Comparison of ENCODE assay signal across 27 cellular contexts in the genomic region with DNA sequence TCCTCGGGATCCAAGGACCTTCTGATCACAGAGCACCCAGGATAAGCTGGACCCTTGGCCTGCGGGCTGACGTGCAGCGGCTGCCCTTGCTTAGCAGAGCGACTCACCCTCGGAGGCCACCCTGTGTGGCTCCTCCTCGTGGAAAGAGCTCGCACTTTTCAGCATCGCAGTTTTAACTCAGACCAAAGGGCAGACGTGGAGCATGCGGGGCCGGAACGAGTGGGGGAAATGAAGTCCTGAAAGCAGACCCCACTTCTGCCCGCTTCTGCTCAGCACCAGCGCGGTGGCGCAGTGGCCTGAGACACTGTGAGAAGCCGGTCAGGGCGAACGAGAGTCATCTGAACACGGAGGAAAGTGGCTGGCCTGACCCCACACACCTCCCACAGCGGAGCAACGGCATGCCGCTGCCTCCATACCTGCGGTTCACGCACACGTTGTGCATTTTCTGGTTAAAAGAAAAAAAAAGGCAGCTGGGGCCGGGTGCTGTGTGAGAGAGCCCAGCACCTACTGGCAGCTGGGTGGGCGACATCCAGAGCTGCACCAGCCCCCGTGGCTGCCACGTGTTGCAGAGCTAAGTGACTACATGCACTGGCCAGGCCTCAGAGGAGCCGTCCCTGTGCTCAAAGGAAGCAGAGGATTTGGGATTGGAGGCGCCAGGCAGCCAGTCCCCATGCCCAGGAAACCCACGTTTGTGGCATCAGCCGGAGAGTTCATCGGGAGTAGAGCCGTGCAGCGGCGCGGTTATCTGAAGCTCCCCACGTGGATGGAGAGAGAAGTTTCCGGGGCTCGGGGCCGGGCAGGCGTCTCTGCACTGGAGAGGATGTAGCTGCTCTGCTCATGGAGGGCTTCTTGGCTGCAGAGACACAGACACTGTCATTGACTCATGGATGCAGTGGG.
DNase-seq lines count a peak whose midpoint lies in the region; ATAC-seq and TF ChIP-seq lines count a peak whose summit lies in the region.
"Had no signal": no experiment of that assay in that cellular context is flagged by ENCODE, and none has a peak within 500 bp of the region (broad histone marks: within the 10 kb centered on the region; RNA-seq: fewer than 3 reads in every experiment).

No MANE protein-coding gene starts in this region.

- no peak overlapping the region for H4K8ac ChIP-seq in H9 (replicated peaks; ENCODE audit: insufficient read length, low read depth, low read length)

- H3K4ac ChIP-seq in H9 (ENCODE audit: low read depth, low read length) = no peak overlapping the region

- H2BK5ac ChIP-seq in H9 (ENCODE audit: insufficient read length, low read length) = no peak overlapping the region

- H2BK120ac ChIP-seq in H9 (ENCODE audit: low read depth, low read length, poor library complexity, severe bottlenecking) = no peak overlapping the region

- no peak overlapping the region for H3K9ac ChIP-seq in H9 (ENCODE audit: extremely low read depth, insufficient read length, low read length)
- H3K9ac ChIP-seq: GM23248 had no signal

- H2BK20ac ChIP-seq in H9 (ENCODE audit: low read depth, low read length, poor library complexity, severe bottlenecking) = no peak overlapping the region

- DNase-seq in left cardiac atrium (peak; percentile 15), Right ventricle myocardium inferior (ENCODE audit: missing footprints) (no peak), H9 (no peak), lung (ENCODE audit: low spot score) (peak; percentile 26), COR-L47 (lab: John Stamatoyannopoulos, UW) (no peak), NCI-H1048 (lab: John Stamatoyannopoulos, UW) (no peak)
- no peak for DNase-seq in stimulated activated effector memory CD8-positive, alpha-beta T cell treated with anti-CD3 and anti-CD28 coated beads, Interleukin-12 subunit alpha, Interleukin-12 subunit beta, amount 100 ng/mL, for 72 hours (ENCODE audit: low spot score in 2 of 2)
- no peak for DNase-seq in activated T-helper 1 cell treated with anti-CD3 and anti-CD28 coated beads, Interleukin-12 subunit alpha, Interleukin-12 subunit beta, Interleukin-2, Interleukin-4 antibody, amounts not matched to agents 30 ng/mL and 10 ng/mL and 1 ng/mL, durations not matched to agents 14 hours and 24 hours and 36 hours (ENCODE audit: low spot score)
- DNase-seq: activated CD4-positive, alpha-beta T cell treated with anti-CD3 and anti-CD28 coated beads for 1 hour; activated naive CD4-positive, alpha-beta T cell treated with anti-CD3 and anti-CD28 coated beads, Interleukin-2, amount 50 U/mL, for 16 hours; C1 segment of cervical spinal cord; cortex of kidney; effector memory CD8-positive, alpha-beta T cell; erythroblast; GM23248; Karpas-422; mesenchymal stem cell; NCI-H1436; NCI-H2081 treated with DMSO at 0.1 percent for 48 hours; NCI-H345; NCI-H748 treated with DMSO at 0.1 percent for 48 hours; nucleus accumbens; T-helper 1 cell had no signal

- no peak overlapping the region for H3T11ph ChIP-seq in H9 (ENCODE audit: low read length)

- H3K4me3 ChIP-seq in lung = no peak overlapping the region
- H3K4me3 ChIP-seq: cardiac muscle cell, GM23248, suprapubic skin, upper lobe of right lung had no signal

- H3K14ac ChIP-seq in H9 (ENCODE audit: insufficient read depth, low read length) = no peak overlapping the region

- H2BK15ac ChIP-seq in H9 (ENCODE audit: low read depth, low read length) = no peak overlapping the region

- H3K36me3 Mint-ChIP-seq in H9 (ENCODE audit: insufficient read depth in 1 of 3, low read depth in 3 of 3) = peaks cover 4 to 13% (median 6%) of the 10 kb centered on the region in 3 experiments; a peak in 6 of 7 replicates
- peaks cover 17% of the 10 kb centered on the region for H3K36me3 Mint-ChIP-seq in stimulated activated effector memory CD8-positive, alpha-beta T cell treated with anti-CD3 and anti-CD28 coated beads, Interleukin-12 subunit alpha, Interleukin-12 subunit beta, amount 100 ng/mL, for 72 hours
- peaks cover 2% of the 10 kb centered on the region for H3K36me3 Mint-ChIP-seq in activated T-helper 1 cell treated with anti-CD3 and anti-CD28 coated beads, Interleukin-12 subunit alpha, Interleukin-12 subunit beta, Interleukin-2, Interleukin-4 antibody, amounts not matched to agents 30 ng/mL and 10 ng/mL and 1 ng/mL, durations not matched to agents 14 hours and 24 hours and 36 hours (ENCODE audit: low read depth)

- no peak overlapping the region for H3K27ac ChIP-seq in H9 (ENCODE audit: insufficient read length, low read depth, low read length)
- no peak overlapping the region for H3K27ac ChIP-seq in lung (ENCODE audit: low read depth in 1 of 2, low read length in 1 of 2)
- H3K27ac ChIP-seq: cardiac muscle cell, GM23248, HL-60, suprapubic skin, upper lobe of right lung had no signal

- no peaks in the 10 kb centered on the region for H3K4me1 ChIP-seq in H9 (ENCODE audit: insufficient read depth, low read length)
- peaks cover 0 to 3% of the 10 kb centered on the region in 2 donors for H3K4me1 ChIP-seq in lung (ENCODE audit: control insufficient read depth in 2 of 2, insufficient read depth in 2 of 2, low read length in 2 of 2)

- no peak overlapping the region for H3K4me2 ChIP-seq in H9 (ENCODE audit: insufficient read depth, insufficient read length, low read length)

- H4K20me1 ChIP-seq in H9 (ENCODE audit: control insufficient read depth, insufficient read depth, insufficient read length) = peaks cover 4% of the 10 kb centered on the region

- H3K23me2 ChIP-seq in H9 (ENCODE audit: insufficient read length, low read depth, low read length, poor library complexity, severe bottlenecking) = no peaks in the 10 kb centered on the region

- H3K79me2 ChIP-seq in H9 (ENCODE audit: insufficient read depth, low read length) = no peaks in the 10 kb centered on the region

- H2AFZ ChIP-seq in H9 (ENCODE audit: low read length) = no peak overlapping the region
- H2AFZ ChIP-seq: GM23248 had no signal

- H3K56ac ChIP-seq in H9 (ENCODE audit: insufficient read length, low read depth, low read length) = no peak overlapping the region

- no peak overlapping the region for H2BK12ac ChIP-seq in H9 (ENCODE audit: insufficient read length, low read depth, low read length)

- no peak for ATAC-seq in left cardiac atrium
- no peak for ATAC-seq in Right ventricle myocardium inferior
- ATAC-seq in lung (ENCODE audit: insufficient read depth, low FRiP score) = no peak
- ATAC-seq in stimulated activated effector memory CD8-positive, alpha-beta T cell treated with anti-CD3 and anti-CD28 coated beads, Interleukin-12 subunit alpha, Interleukin-12 subunit beta, amount 100 ng/mL, for 72 hours = no peak
- ATAC-seq: effector memory CD8-positive, alpha-beta T cell; upper lobe of right lung had no signal

- WGBS in H9 (ENCODE audit: extremely low coverage, insufficient read length, low lambda C conversion rate) = no CpG with 5 or more reads among the region's 45 CpGs
- 94 to 95% methylated on average over 45 of the region's 45 CpGs for WGBS in lung, 2 donors

- no peaks in the 10 kb centered on the region for H3K27me3 Mint-ChIP-seq in H9 (ENCODE audit: low read depth)
- H3K27me3 Mint-ChIP-seq in activated T-helper 1 cell treated with anti-CD3 and anti-CD28 coated beads, Interleukin-12 subunit alpha, Interleukin-12 subunit beta, Interleukin-2, Interleukin-4 antibody, amounts not matched to agents 30 ng/mL and 10 ng/mL and 1 ng/mL, durations not matched to agents 14 hours and 24 hours and 36 hours (ENCODE audit: insufficient read depth) = no peaks in the 10 kb centered on the region
- H3K27me3 Mint-ChIP-seq: effector memory CD8-positive, alpha-beta T cell had no signal

- H2AK5ac ChIP-seq in H9 (ENCODE audit: insufficient read length, low read length) = no peak overlapping the region

- H4K5ac ChIP-seq in H9 (ENCODE audit: insufficient read length, low read depth, low read length) = no peak overlapping the region

- peaks cover 0 to 2% of the 10 kb centered on the region in 2 experiments; a peak in 2 of 5 replicates for H3K9me3 Mint-ChIP-seq in H9
- H3K9me3 Mint-ChIP-seq in stimulated activated effector memory CD8-positive, alpha-beta T cell treated with anti-CD3 and anti-CD28 coated beads, Interleukin-12 subunit alpha, Interleukin-12 subunit beta, amount 100 ng/mL, for 72 hours = no peaks in the 10 kb centered on the region
- H3K9me3 Mint-ChIP-seq in activated T-helper 1 cell treated with anti-CD3 and anti-CD28 coated beads, Interleukin-12 subunit alpha, Interleukin-12 subunit beta, Interleukin-2, Interleukin-4 antibody, amounts not matched to agents 30 ng/mL and 10 ng/mL and 1 ng/mL, durations not matched to agents 14 hours and 24 hours and 36 hours = no peaks in the 10 kb centered on the region
- H3K9me3 Mint-ChIP-seq: effector memory CD8-positive, alpha-beta T cell had no signal

- no peak for TF ChIP-seq CTCF in H9 (conservative IDR thresholded peaks at IDR 0.05)
- TF ChIP-seq CTCF in lung (IDR thresholded peaks at IDR 0.05; ENCODE audit: control extremely low read depth, extremely low read depth) = no peak

- H3K27ac Mint-ChIP-seq in H9 = peak overlapping the region in 2 of 3 experiments; percentile 65 to 68; a peak in 4 of 7 replicates
- H3K27ac Mint-ChIP-seq in stimulated activated effector memory CD8-positive, alpha-beta T cell treated with anti-CD3 and anti-CD28 coated beads, Interleukin-12 subunit alpha, Interleukin-12 subunit beta, amount 100 ng/mL, for 72 hours = peak overlapping the region; percentile 23
- H3K27ac Mint-ChIP-seq in activated T-helper 1 cell treated with anti-CD3 and anti-CD28 coated beads, Interleukin-12 subunit alpha, Interleukin-12 subunit beta, Interleukin-2, Interleukin-4 antibody, amounts not matched to agents 30 ng/mL and 10 ng/mL and 1 ng/mL, durations not matched to agents 14 hours and 24 hours and 36 hours = no peak overlapping the region

- no peak overlapping the region for H3K23ac ChIP-seq in H9 (ENCODE audit: insufficient read length, low read depth, low read length)

- H3K79me1 ChIP-seq in H9 (ENCODE audit: insufficient read depth, low read depth, low read length, poor library complexity, severe bottlenecking) = no peaks in the 10 kb centered on the region

- H3K18ac ChIP-seq in H9 (ENCODE audit: insufficient read length, low read depth, low read length) = no peak overlapping the region

- H3K4me3 Mint-ChIP-seq in H9 = no peak overlapping the region
- H3K4me3 Mint-ChIP-seq in stimulated activated effector memory CD8-positive, alpha-beta T cell treated with anti-CD3 and anti-CD28 coated beads, Interleukin-12 subunit alpha, Interleukin-12 subunit beta, amount 100 ng/mL, for 72 hours = no peak overlapping the region
- H3K4me3 Mint-ChIP-seq in activated T-helper 1 cell treated with anti-CD3 and anti-CD28 coated beads, Interleukin-12 subunit alpha, Interleukin-12 subunit beta, Interleukin-2, Interleukin-4 antibody, amounts not matched to agents 30 ng/mL and 10 ng/mL and 1 ng/mL, durations not matched to agents 14 hours and 24 hours and 36 hours = no peak overlapping the region
- H3K4me3 Mint-ChIP-seq: effector memory CD8-positive, alpha-beta T cell had no signal

- H3K4me1 Mint-ChIP-seq in H9 = peaks cover 4 to 6% of the 10 kb centered on the region in 2 experiments
- peaks cover 5% of the 10 kb centered on the region for H3K4me1 Mint-ChIP-seq in stimulated activated effector memory CD8-positive, alpha-beta T cell treated with anti-CD3 and anti-CD28 coated beads, Interleukin-12 subunit alpha, Interleukin-12 subunit beta, amount 100 ng/mL, for 72 hours
- no peaks in the 10 kb centered on the region for H3K4me1 Mint-ChIP-seq in activated T-helper 1 cell treated with anti-CD3 and anti-CD28 coated beads, Interleukin-12 subunit alpha, Interleukin-12 subunit beta, Interleukin-2, Interleukin-4 antibody, amounts not matched to agents 30 ng/mL and 10 ng/mL and 1 ng/mL, durations not matched to agents 14 hours and 24 hours and 36 hours (ENCODE audit: low read depth)

- H3K36me3 ChIP-seq in lung (ENCODE audit: control insufficient read depth in 2 of 2, insufficient read depth in 2 of 2, low read length in 2 of 2) = peaks cover 3 to 36% of the 10 kb centered on the region in 2 donors
- H3K36me3 ChIP-seq: cardiac muscle cell had no signal

- H4K91ac ChIP-seq in H9 (ENCODE audit: insufficient read length, low read depth, low read length) = no peak overlapping the region

- intact Hi-C loops in left cardiac atrium (cut with DNase I) (no loop called here), Right ventricle myocardium inferior (cut with DNase I) (no loop called here)
- intact Hi-C loops in activated T-helper 1 cell treated with anti-CD3 and anti-CD28 coated beads, Interleukin-12 subunit alpha, Interleukin-12 subunit beta, Interleukin-2, Interleukin-4 antibody, amounts not matched to agents 30 ng/mL and 10 ng/mL and 1 ng/mL, durations not matched to agents 14 hours and 24 hours and 36 hours (cut with micrococcal nuclease) = no loop called here

- H3K9me3 ChIP-seq in H9 (ENCODE audit: control insufficient read depth, low read depth, low read length) (no peaks in the 10 kb centered on the region), lung (ENCODE audit: control insufficient read depth in 2 of 2, insufficient read depth in 1 of 2, low read length in 1 of 2) (no peaks in the 10 kb centered on the region)
- H3K9me3 ChIP-seq: suprapubic skin, upper lobe of right lung had no signal

- H3K27me3 ChIP-seq in H9 (ENCODE audit: insufficient read depth, low read length) (no peaks in the 10 kb centered on the region), lung (ENCODE audit: control insufficient read depth, insufficient read depth) (no peaks in the 10 kb centered on the region)
- H3K27me3 ChIP-seq: cardiac muscle cell, suprapubic skin, upper lobe of right lung had no signal

Comparison
In these comparisons a context has a peak if more than half of its experiments do, and no peak if none do; other contexts are left out.
1. DNase-seq: peak in left cardiac atrium (single experiment) and lung (single experiment); none in Right ventricle myocardium inferior (single experiment), H9 (single experiment), stimulated activated effector memory CD8-positive, alpha-beta T cell treated with anti-CD3 and anti-CD28 coated beads, Interleukin-12 subunit alpha, Interleukin-12 subunit beta, amount 100 ng/mL, for 72 hours (0 of 2), COR-L47 (single experiment), activated T-helper 1 cell treated with anti-CD3 and anti-CD28 coated beads, Interleukin-12 subunit alpha, Interleukin-12 subunit beta, Interleukin-2, Interleukin-4 antibody, amounts not matched to agents 30 ng/mL and 10 ng/mL and 1 ng/mL, durations not matched to agents 14 hours and 24 hours and 36 hours (single experiment) and NCI-H1048 (single experiment).